ENCODE assay signal across 26 cellular contexts in the genomic region with DNA sequence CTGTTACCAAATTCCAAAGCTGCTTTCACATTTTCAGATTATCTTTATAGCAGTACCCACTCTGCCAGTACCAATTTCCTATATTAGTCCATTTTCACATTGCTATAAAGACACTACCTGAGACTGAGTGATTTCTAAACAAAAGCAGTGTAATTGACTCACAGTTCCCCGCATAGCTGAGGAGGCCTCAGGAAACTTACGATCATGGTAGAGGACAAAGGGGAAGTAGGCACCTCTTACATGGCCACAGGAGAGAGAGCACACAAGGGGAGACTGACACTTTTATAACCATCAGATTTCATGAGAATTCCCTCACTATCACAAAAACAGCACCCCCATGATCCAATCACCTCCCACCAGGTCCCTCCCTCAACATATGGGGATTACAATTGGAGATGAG.
DNase-seq lines count a peak whose midpoint lies in the region; ATAC-seq and FAIRE-seq lines count a peak whose summit lies in the region.
"Had no signal": no experiment of that assay in that cellular context is flagged by ENCODE, and none has a peak within 500 bp of the region (broad histone marks: within the 10 kb centered on the region; RNA-seq: fewer than 3 reads in every experiment).

No MANE protein-coding gene starts in this region.

- POLR2A ChIA-PET in naive thymus-derived CD4-positive, alpha-beta T cell (lab: Charles Lee): no interaction called here

- H3K4me1 ChIP-seq in HUES48 (ENCODE audit: control insufficient read depth, insufficient read depth, low read length): peaks cover 17% of the 10 kb centered on the region
- H3K4me1 ChIP-seq in naive thymus-derived CD4-positive, alpha-beta T cell (ENCODE audit: control insufficient read depth in 2 of 2, insufficient read depth in 2 of 2, low read length in 2 of 2): no peaks in the 10 kb centered on the region
- H3K4me1 ChIP-seq: left ventricle myocardium inferior, psoas muscle, thyroid gland had no signal

- FAIRE-seq in frontal cortex (lab: Jason Lieb, UNC): no peak

- DNase-seq in SKM-1 (lab: John Stamatoyannopoulos, UW; ENCODE audit: unreplicated experiment) (peak; percentile 50), frontal cortex (ENCODE audit: low spot score in 2 of 2) (no peak), EL (no peak)
- no peak for DNase-seq in naive thymus-derived CD4-positive, alpha-beta T cell
- DNase-seq: activated CD4-positive, alpha-beta T cell treated with anti-CD3 and anti-CD28 coated beads, Interleukin-2, amount 50 U/mL, for 48 hours; activated naive CD4-positive, alpha-beta T cell; amniotic stem cell; cortex of kidney; head of caudate nucleus; left ventricle myocardium inferior; NCI-H146; NCI-H2171 treated with DMSO at 0.1 percent for 48 hours; NCI-H526 treated with DMSO at 0.1 percent for 48 hours; psoas muscle; SHP77; stimulated activated CD4-positive, alpha-beta T cell treated with anti-CD3 and anti-CD28 coated beads, Interleukin-2, amount 100 ng/mL, for 24 hours; stimulated activated naive CD4-positive, alpha-beta T cell treated with Interleukin-2 at 50 U/mL for 16 hours; T-helper 17 cell; thyroid gland; WERI-Rb-1 had no signal

- intact Hi-C loops in naive thymus-derived CD4-positive, alpha-beta T cell (cut with micrococcal nuclease): no loop called here

- no peak overlapping the region for H3K9ac ChIP-seq in HUES48 (ENCODE audit: low read depth, low read length)

- peaks cover 0 to 42% (median 28%) of the 10 kb centered on the region in 5 donors for H3K36me3 Mint-ChIP-seq in naive thymus-derived CD4-positive, alpha-beta T cell
- H3K36me3 Mint-ChIP-seq: CD14-positive monocyte had no signal

- peak overlapping the region; percentile 25 for H3K27ac ChIP-seq in HUES48 (ENCODE audit: low read depth, low read length)
- no peak overlapping the region for H3K27ac ChIP-seq in naive thymus-derived CD4-positive, alpha-beta T cell (ENCODE audit: low read depth, low read length)
- H3K27ac ChIP-seq: left ventricle myocardium inferior, psoas muscle, thyroid gland, WERI-Rb-1 had no signal

- no peaks in the 10 kb centered on the region for H3K27me3 ChIP-seq in HUES48 (ENCODE audit: control insufficient read depth, insufficient read depth, low read length)
- no peaks in the 10 kb centered on the region for H3K27me3 ChIP-seq in naive thymus-derived CD4-positive, alpha-beta T cell (ENCODE audit: control insufficient read depth in 2 of 2, insufficient read depth in 2 of 2, low read length in 2 of 2)
- H3K27me3 ChIP-seq: thyroid gland had no signal

- ATAC-seq in GM21529 (IDR thresholded peaks at IDR 0.05; ENCODE audit: unreplicated experiment): peak; percentile 59
- peak; percentile 42 for ATAC-seq in naive thymus-derived CD4-positive, alpha-beta T cell
- ATAC-seq in GM18517 (IDR thresholded peaks at IDR 0.05; ENCODE audit: unreplicated experiment): no peak
- ATAC-seq in HG03175 (IDR thresholded peaks at IDR 0.05; ENCODE audit: unreplicated experiment): no peak
- ATAC-seq: psoas muscle, T-helper 17 cell had no signal

- CTCF ChIA-PET in naive thymus-derived CD4-positive, alpha-beta T cell (lab: Charles Lee): no interaction called here

- no peaks in the 10 kb centered on the region for H3K27me3 Mint-ChIP-seq in naive thymus-derived CD4-positive, alpha-beta T cell
- H3K27me3 Mint-ChIP-seq: T-helper 17 cell had no signal

- no peak overlapping the region for H3K4me3 Mint-ChIP-seq in naive thymus-derived CD4-positive, alpha-beta T cell
- H3K4me3 Mint-ChIP-seq: CD14-positive monocyte, neural crest cell, T-helper 17 cell had no signal

- H3K27ac Mint-ChIP-seq in naive thymus-derived CD4-positive, alpha-beta T cell: no peak overlapping the region
- H3K27ac Mint-ChIP-seq: T-helper 17 cell had no signal

- no peaks in the 10 kb centered on the region for H3K4me1 Mint-ChIP-seq in naive thymus-derived CD4-positive, alpha-beta T cell
- H3K4me1 Mint-ChIP-seq: T-helper 17 cell had no signal

- H3K9me3 ChIP-seq in HUES48 (ENCODE audit: control insufficient read depth, insufficient read depth, low read length): no peaks in the 10 kb centered on the region
- no peaks in the 10 kb centered on the region for H3K9me3 ChIP-seq in naive thymus-derived CD4-positive, alpha-beta T cell (ENCODE audit: control insufficient read depth in 2 of 3, low read length in 3 of 3)
- H3K9me3 ChIP-seq: thyroid gland had no signal

- H3K9me3 Mint-ChIP-seq in naive thymus-derived CD4-positive, alpha-beta T cell: peaks cover 0 to 35% (median 11%) of the 10 kb centered on the region in 11 donors

- no peak overlapping the region for H3K4me3 ChIP-seq in HUES48 (ENCODE audit: low read depth, low read length)
- H3K4me3 ChIP-seq in naive thymus-derived CD4-positive, alpha-beta T cell (ENCODE audit: low read length): no peak overlapping the region
- H3K4me3 ChIP-seq: left ventricle myocardium inferior, psoas muscle, thyroid gland had no signal

- H3K36me3 ChIP-seq in HUES48 (ENCODE audit: control insufficient read depth, insufficient read depth, low read length): no peaks in the 10 kb centered on the region
- no peaks in the 10 kb centered on the region for H3K36me3 ChIP-seq in naive thymus-derived CD4-positive, alpha-beta T cell (ENCODE audit: control insufficient read depth in 2 of 3, insufficient read depth in 3 of 3, low read length in 3 of 3)
- H3K36me3 ChIP-seq: left ventricle myocardium inferior, thyroid gland, WERI-Rb-1 had no signal

Comparison
In these comparisons a context has a peak if more than half of its experiments do, and no peak if none do; other contexts are left out.
1. ATAC-seq: peak in GM21529 (single experiment) and naive thymus-derived CD4-positive, alpha-beta T cell (single experiment); none in GM18517 (single experiment) and HG03175 (single experiment).